In the genomic region with DNA sequence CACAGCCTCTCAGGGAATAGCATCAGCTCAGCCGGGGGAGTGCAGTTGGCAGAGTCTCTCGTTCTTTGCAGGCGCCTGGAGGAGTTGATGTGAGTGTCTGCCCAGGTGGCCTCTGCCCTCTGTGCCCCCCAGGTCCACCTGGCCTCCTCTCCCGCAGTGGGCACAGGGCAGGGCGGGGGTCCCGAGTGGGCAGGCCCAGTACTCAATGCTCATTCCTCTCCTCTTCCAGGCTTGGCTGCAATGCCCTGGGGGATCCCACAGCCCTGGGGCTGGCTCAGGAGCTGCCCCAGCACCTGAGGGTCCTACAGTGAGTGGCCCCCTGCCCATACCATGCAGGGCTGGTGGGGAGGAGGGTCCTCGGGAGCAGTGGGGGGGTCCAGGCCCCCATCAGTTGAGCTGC, we compare ENCODE assay signal across 1 cellular context.
TF ChIP-seq lines count a peak whose summit lies in the region.

No MANE protein-coding gene starts in this region.

TF ChIP-seq in HEK293T, 16 proteins besides CTCF, POLR2A, EP300 and RAD21 (continued from another document):
- TF ChIP-seq, protein P1, sequence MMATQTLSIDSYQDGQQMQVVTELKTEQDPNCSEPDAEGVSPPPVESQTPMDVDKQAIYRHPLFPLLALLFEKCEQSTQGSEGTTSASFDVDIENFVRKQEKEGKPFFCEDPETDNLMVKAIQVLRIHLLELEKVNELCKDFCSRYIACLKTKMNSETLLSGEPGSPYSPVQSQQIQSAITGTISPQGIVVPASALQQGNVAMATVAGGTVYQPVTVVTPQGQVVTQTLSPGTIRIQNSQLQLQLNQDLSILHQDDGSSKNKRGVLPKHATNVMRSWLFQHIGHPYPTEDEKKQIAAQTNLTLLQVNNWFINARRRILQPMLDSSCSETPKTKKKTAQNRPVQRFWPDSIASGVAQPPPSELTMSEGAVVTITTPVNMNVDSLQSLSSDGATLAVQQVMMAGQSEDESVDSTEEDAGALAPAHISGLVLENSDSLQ (IDR thresholded peaks at IDR 0.05), result no peak
